Comparison of ENCODE assay signal across 22 cellular contexts in genomic region chr16:12695454-12695853, GRCh38.
"Had no signal": no experiment of that assay in that cellular context is flagged by ENCODE, and none has a peak within 500 bp of the region (broad histone marks: within the 10 kb centered on the region; RNA-seq: fewer than 3 reads in every experiment).

No MANE protein-coding gene starts in this region.

- H3K27me3 ChIP-seq: MG63 had no signal

- H3K9me3 ChIP-seq: MG63, SK-N-SH had no signal

- H3K9me2 ChIP-seq: SK-N-SH had no signal

- H3K36me3 ChIP-seq: MG63 had no signal

- H3K27ac ChIP-seq: HL-60, RWPE1 had no signal

- H3K4me2 ChIP-seq: SK-N-SH had no signal

- H3K4me3 ChIP-seq: MG63 had no signal

- DNase-seq: KBM-7, MG63, NCI-H1092, NCI-H1105 treated with DMSO at 0.1 percent for 48 hours, NCI-H1417 treated with DMSO at 0.1 percent for 48 hours, NCI-H146, NCI-H187, NCI-H2029, NCI-H2081 treated with DMSO at 0.1 percent for 48 hours, NCI-H2171, NCI-H226, NCI-H446, NCI-H510A, NCI-H524 treated with DMSO at 0.1 percent for 48 hours, NCI-H69, NCI-H774, PC-3, SHP77, SK-N-SH had no signal

- ATAC-seq: Panc1, PC-3 had no signal
